Comparison of ENCODE assay signal across 25 cellular contexts in genomic region chr2:74695663-74696062, GRCh38. TPM values are rescaled to one million over a fixed set of nuclear protein-coding genes. Genes with fewer than 3 reads are reported as not detected.
"Had no signal": no experiment of that assay in that cellular context is flagged by ENCODE, and none has a peak within 500 bp of the region (broad histone marks: within the 10 kb centered on the region; RNA-seq: fewer than 3 reads in every experiment).

No MANE protein-coding gene starts in this region.

- H3K9me3 ChIP-seq: left ventricle myocardium inferior, lower lobe of right lung, prostate gland, right lobe of liver, spleen, tibial artery, upper lobe of right lung, vagina had no signal

- H3K36me3 ChIP-seq: left ventricle myocardium inferior, lower lobe of right lung, prostate gland, right lobe of liver, spleen, tibial artery, upper lobe of right lung, vagina had no signal

- H3K4me1 ChIP-seq: left ventricle myocardium inferior, lower lobe of right lung, parathyroid adenoma, prostate gland, right lobe of liver, tibial artery, vagina had no signal

- H3K27ac ChIP-seq: dorsolateral prefrontal cortex, left ventricle myocardium inferior, lower lobe of right lung, parathyroid adenoma, prostate gland, right lobe of liver, spleen, tibial artery, upper lobe of right lung, vagina had no signal

- H2AFZ ChIP-seq: parathyroid adenoma had no signal

- H3K4me3 ChIP-seq: dorsolateral prefrontal cortex, left ventricle myocardium inferior, lower lobe of right lung, prostate gland, right lobe of liver, spleen, tibial artery, upper lobe of right lung, vagina had no signal

- H3K9ac ChIP-seq: parathyroid adenoma had no signal

- H3K79me2 ChIP-seq: parathyroid adenoma had no signal

- H3K27me3 ChIP-seq: right lobe of liver, spleen, tibial artery, upper lobe of right lung, vagina had no signal

- FAIRE-seq: islet of Langerhans had no signal

- ATAC-seq: lower lobe of right lung; right lobe of liver; stimulated activated memory B cell treated with anti-CD40 and anti-IgM and Interleukin-4, amounts not matched to agents 10 μg/mL and 1 μg/mL and 100 μg/mL, for 72 hours; upper lobe of right lung had no signal

- DNase-seq: cortex of kidney; dorsolateral prefrontal cortex; effector CD8-positive, alpha-beta T cell; head of caudate nucleus; hippocampal formation; kidney glomerular epithelial cell; left ventricle myocardium inferior; lower lobe of right lung; naive B cell; occipital lobe; retina; right lobe of liver; spleen; stimulated activated CD4-positive, alpha-beta T cell treated with anti-CD3 and anti-CD28 coated beads, Interleukin-15, amount 100 ng/mL, for 24 hours; stimulated activated CD4-positive, alpha-beta T cell treated with anti-CD3 and anti-CD28 coated beads, Interleukin-1b, Interleukin-23, amount 100 ng/mL, for 48 hours; stimulated activated CD4-positive, alpha-beta T cell treated with anti-CD3 and anti-CD28 coated beads, Interleukin-4, amount 100 ng/mL, for 24 hours; tibial artery; upper lobe of right lung had no signal

RNA-seq across cellular contexts. Expression of gene M1AP, which starts 47.5 kb away (rescaled TPM):
- total RNA-seq: fibroblast of lung, left ventricle myocardium inferior, occipital lobe, right lobe of liver, temporal lobe had no signal
- polyA plus RNA-seq: fibroblast of lung had no signal
